Comparison of ENCODE assay signal across 6 cellular contexts in the genomic region with DNA sequence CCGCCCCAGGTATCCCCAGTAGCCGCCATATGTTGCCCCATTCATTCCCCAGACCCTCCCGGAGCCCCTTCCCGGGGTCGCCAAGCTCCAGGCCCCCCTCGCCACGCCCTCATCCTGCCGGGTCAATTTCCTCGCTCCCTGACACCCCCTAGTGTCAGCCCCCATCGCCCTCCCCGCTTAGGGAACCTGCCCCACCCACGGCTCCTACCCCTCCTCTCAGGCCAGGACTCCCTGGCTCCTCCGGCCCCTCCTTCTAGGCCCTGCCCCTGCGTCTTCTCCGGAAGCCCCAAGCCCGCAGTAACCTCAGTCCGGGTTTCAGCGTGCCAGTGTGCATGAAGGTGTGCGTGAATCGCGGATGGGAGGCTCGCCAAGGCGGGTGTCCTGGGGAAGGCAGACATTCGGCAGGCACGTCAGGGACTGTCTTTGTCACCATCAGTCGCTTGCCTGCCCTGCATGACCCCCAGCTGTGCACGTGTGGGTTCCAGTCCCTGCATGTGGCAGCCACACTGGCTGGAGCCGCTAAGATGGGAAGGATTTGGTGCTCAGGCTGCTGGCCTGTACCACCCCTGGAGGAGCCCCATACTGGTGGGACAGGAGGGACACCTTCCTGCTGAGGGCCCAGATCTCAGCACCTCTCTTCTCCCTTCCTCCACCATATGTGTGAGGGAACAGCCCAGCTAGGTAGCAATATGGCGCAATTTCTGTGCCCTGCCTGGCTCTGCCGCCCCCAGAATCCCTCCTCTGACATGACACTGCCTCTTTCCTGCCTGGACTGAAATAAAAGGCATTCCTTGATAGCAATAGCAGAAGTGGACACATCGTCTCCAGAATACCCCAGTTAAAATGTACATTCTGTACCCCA. TPM values are rescaled to one million over a fixed set of nuclear protein-coding genes. Genes with fewer than 3 reads are reported as not detected.
A peak's percentile ranks its signal among the peaks of the same experiment; 100 is the strongest.
DNase-seq lines count a peak whose midpoint lies in the region; ATAC-seq, FAIRE-seq and TF ChIP-seq lines count a peak whose summit lies in the region.

No MANE protein-coding gene starts in this region.

- peak; percentile 8 for ATAC-seq in HG02943 (IDR thresholded peaks at IDR 0.05; ENCODE audit: low read depth, unreplicated experiment)
- ATAC-seq in HepG2, result peak; percentile 4; the same call in 1 of the 3 replicates

- peak overlapping the region; percentile 53 for H3K27ac Mint-ChIP-seq in activated T-cell treated with anti-CD3 and anti-CD28 coated beads, Interleukin-2, amount 50 U/mL, for 24 hours

- no peaks in the 10 kb centered on the region for H3K27me3 Mint-ChIP-seq in activated T-cell treated with anti-CD3 and anti-CD28 coated beads, Interleukin-2, amount 50 U/mL, for 24 hours

- H3K4me2 ChIP-seq in HepG2 (ENCODE audit: low read depth, low read length), result peak overlapping the region; percentile 81

- H4K20me1 ChIP-seq in HepG2 (ENCODE audit: insufficient read depth, low read length), result no peaks in the 10 kb centered on the region

- TF ChIP-seq RAD21 in HepG2 (CRISPR knock-in tag; IDR thresholded peaks at IDR 0.05), result no peak

- H2AFZ ChIP-seq in HepG2 (ENCODE audit: low read length), result no peak overlapping the region

- H3K4me1 Mint-ChIP-seq in activated T-cell treated with anti-CD3 and anti-CD28 coated beads, Interleukin-2, amount 50 U/mL, for 24 hours (ENCODE audit: low read depth), result peaks cover 12% of the 10 kb centered on the region

- TF ChIP-seq CTCF in HepG2 (CRISPR knock-in tag; IDR thresholded peaks at IDR 0.05), result peak; percentile 44

- DNase-seq in DMS 273 (lab: John Stamatoyannopoulos, UW; ENCODE audit: unreplicated experiment), result peak; percentile 69
- DNase-seq in activated T-cell treated with anti-CD3 and anti-CD28 coated beads, Interleukin-2, amount 50 U/mL, for 24 hours, result no peak
- no peak for DNase-seq in HepG2 (ENCODE audit: low spot score)
- DNase-seq in occipital lobe (lab: John Stamatoyannopoulos, UW), result no peak
- DNase-seq in inferior parietal cortex (ENCODE audit: extremely low spot score), result no peak

- no peak overlapping the region for H3K27ac ChIP-seq in HepG2 (ENCODE audit: extremely low read length, insufficient read depth, low read length)

- in situ Hi-C loops in HepG2 (cut with HindIII; ENCODE audit: extremely low pct_ligation_motif_present, low pct_unique_long_range_greater_than_20kb), result no loop called here

- H3K79me2 ChIP-seq in HepG2 (ENCODE audit: insufficient read depth, low read length), result no peaks in the 10 kb centered on the region

- CTCF ChIA-PET in HepG2 (lab: Yijun Ruan, JAX; ENCODE audit: low intra/inter-chr PET ratio, low total read pairs), result no interaction called here

- TF ChIP-seq EP300 in HepG2 (IDR thresholded peaks at IDR 0.05; ENCODE audit: low read depth in 2 of 2, low read length in 2 of 2) (no peak), HepG2 (CRISPR knock-in tag; IDR thresholded peaks at IDR 0.05; ENCODE audit: borderline replicate concordance) (no peak)

- H3K36me3 ChIP-seq in HepG2 (replicated peaks in 1 of 2; ENCODE audit: control insufficient read depth in 1 of 2, insufficient read depth in 2 of 2, low read length in 2 of 2), result no peaks in the 10 kb centered on the region

- TF ChIP-seq POLR2A in HepG2 (IDR thresholded peaks at IDR 0.05; ENCODE audit: insufficient read depth in 1 of 2, low read depth in 2 of 2, low read length in 2 of 2), result no peak

- 7% methylated on average over 22 of the region's 31 CpGs for WGBS in HepG2 (ENCODE audit: low lambda C conversion rate)

- H3K4me1 ChIP-seq in HepG2 (ENCODE audit: insufficient read depth, low read length), result peaks cover 19% of the 10 kb centered on the region

- no peak for FAIRE-seq in HepG2 (lab: Jason Lieb, UNC)

- peak overlapping the region; percentile 42 to 67 (median 58) for H3K4me3 ChIP-seq in HepG2 (replicated peaks in 1 of 3; ENCODE audit: insufficient read depth in 1 of 3, low read depth in 2 of 3, low read length in 3 of 3)

- no TSS peak for BruUV-seq in HepG2 (replicated peaks; lab: Mats Ljungman, UMichigan)

- POLR2A ChIA-PET in HepG2 (lab: Yijun Ruan, JAX), result no interaction called here

- no peak overlapping the region for H3K9ac ChIP-seq in HepG2 (ENCODE audit: insufficient read depth, low read depth, low read length)

- H3K9me3 Mint-ChIP-seq in activated T-cell treated with anti-CD3 and anti-CD28 coated beads, Interleukin-2, amount 50 U/mL, for 24 hours, result no peaks in the 10 kb centered on the region

- H3K9me3 ChIP-seq in HepG2 (ENCODE audit: low read length), result no peaks in the 10 kb centered on the region

- intact Hi-C loops in HepG2 (cut with micrococcal nuclease; ENCODE audit: unreplicated experiment), result no loop called here

- peaks cover 3 to 52% of the 10 kb centered on the region in 2 experiments for H3K27me3 ChIP-seq in HepG2 (ENCODE audit: control insufficient read depth in 1 of 2, insufficient read depth in 2 of 2, low read length in 2 of 2)

- peak overlapping the region; percentile 74 for H3K4me3 Mint-ChIP-seq in activated T-cell treated with anti-CD3 and anti-CD28 coated beads, Interleukin-2, amount 50 U/mL, for 24 hours

- no peaks in the 10 kb centered on the region for H3K36me3 Mint-ChIP-seq in activated T-cell treated with anti-CD3 and anti-CD28 coated beads, Interleukin-2, amount 50 U/mL, for 24 hours (ENCODE audit: low read depth)

RNA-seq across cellular contexts. Expression of a gene that starts 0.7 kb away (rescaled TPM):
- total RNA-seq in HepG2 (2016; rRNA removed; fragmentation: Illumina TruSeq; extraction: Trizol) (0.09 and 0.15 TPM in 2 replicates), occipital lobe (9.2 TPM)
- 0.20 TPM in 1 of 2 replicates, not detected in the other for total RNA-seq in HepG2 (2016; cell fraction: cytosol; rRNA removed; fragmentation: Illumina TruSeq; extraction: Trizol; ENCODE audit: low read depth)
- 0.01 and 0.15 TPM in 2 replicates for total RNA-seq in HepG2 (2016; cell fraction: insoluble cytoplasmic fraction; rRNA removed; fragmentation: Illumina TruSeq; extraction: Trizol)
- 0.14 and 0.25 TPM in 2 replicates for total RNA-seq in HepG2 (2016; cell fraction: membrane; rRNA removed; fragmentation: Illumina TruSeq; extraction: Trizol)
- total RNA-seq in HepG2 (2016; cell fraction: nucleus; rRNA removed; fragmentation: Illumina TruSeq; extraction: Trizol), result 0.09 and 0.88 TPM in 2 replicates
- 0.07 and 0.32 TPM in 2 replicates for polyA plus RNA-seq in HepG2 (2011; rRNA removed)
- 0.03 and 0.05 TPM in 2 replicates for polyA plus RNA-seq in HepG2 (2011; cell fraction: cytosol; rRNA removed)
- polyA plus RNA-seq in HepG2 (2011; cell fraction: nucleus; rRNA removed), result 0.12 and 0.14 TPM in 2 replicates
- 0.03 and 0.12 TPM in 2 replicates for polyA plus RNA-seq in HepG2 (2012)
- 0.01 and 0.08 TPM in 2 replicates for polyA plus RNA-seq in HepG2 (2016; cell fraction: cytosol; fragmentation: Illumina TruSeq; extraction: Trizol; ENCODE audit: low read depth)
- polyA plus RNA-seq in HepG2 (2016; cell fraction: insoluble cytoplasmic fraction; fragmentation: Illumina TruSeq; extraction: Trizol; ENCODE audit: low read depth), result 0.03 and 0.20 TPM in 2 replicates
- 0.26 and 0.30 TPM in 2 replicates for polyA plus RNA-seq in HepG2 (2016; cell fraction: membrane; fragmentation: Illumina TruSeq; extraction: Trizol; ENCODE audit: low read depth)
- 1.5 and 2.3 TPM in 2 replicates for polyA plus RNA-seq in HepG2 (2016; cell fraction: nucleus; fragmentation: Illumina TruSeq; extraction: Trizol; ENCODE audit: insufficient read depth, low read depth)
- polyA minus RNA-seq in HepG2 (2011; rRNA and poly(A)+ RNA removed; ENCODE audit: low replicate concordance), result 0.40 and 1.0 TPM in 2 replicates
- polyA minus RNA-seq in HepG2 (2011; cell fraction: cytosol; rRNA and poly(A)+ RNA removed), result 0.09 and 0.59 TPM in 2 replicates
- polyA minus RNA-seq in HepG2 (2011; cell fraction: nucleus; rRNA and poly(A)+ RNA removed), result 0.37 and 0.64 TPM in 2 replicates

RNA-seq across cellular contexts. Expression of a gene that starts 7.9 kb away (rescaled TPM):
- total RNA-seq in HepG2 (2016; rRNA removed; fragmentation: Illumina TruSeq; extraction: Trizol) (not detected in 2 replicates), occipital lobe (not detected)
- total RNA-seq in HepG2 (2016; cell fraction: cytosol; rRNA removed; fragmentation: Illumina TruSeq; extraction: Trizol; ENCODE audit: low read depth), result not detected in 2 replicates
- total RNA-seq in HepG2 (2016; cell fraction: insoluble cytoplasmic fraction; rRNA removed; fragmentation: Illumina TruSeq; extraction: Trizol), result not detected in 2 replicates
- not detected in 2 replicates for total RNA-seq in HepG2 (2016; cell fraction: membrane; rRNA removed; fragmentation: Illumina TruSeq; extraction: Trizol)
- not detected in 2 replicates for total RNA-seq in HepG2 (2016; cell fraction: nucleus; rRNA removed; fragmentation: Illumina TruSeq; extraction: Trizol)
- polyA plus RNA-seq in HepG2 (2011; rRNA removed), result not detected in 2 replicates
- polyA plus RNA-seq in HepG2 (2011; cell fraction: cytosol; rRNA removed), result not detected in 2 replicates
- not detected in 2 replicates for polyA plus RNA-seq in HepG2 (2011; cell fraction: nucleus; rRNA removed)
- not detected in 2 replicates for polyA plus RNA-seq in HepG2 (2012)
- polyA plus RNA-seq in HepG2 (2016; cell fraction: cytosol; fragmentation: Illumina TruSeq; extraction: Trizol; ENCODE audit: low read depth), result not detected in 2 replicates
- not detected in 2 replicates for polyA plus RNA-seq in HepG2 (2016; cell fraction: insoluble cytoplasmic fraction; fragmentation: Illumina TruSeq; extraction: Trizol; ENCODE audit: low read depth)
- polyA plus RNA-seq in HepG2 (2016; cell fraction: membrane; fragmentation: Illumina TruSeq; extraction: Trizol; ENCODE audit: low read depth), result not detected in 2 replicates
- polyA plus RNA-seq in HepG2 (2016; cell fraction: nucleus; fragmentation: Illumina TruSeq; extraction: Trizol; ENCODE audit: insufficient read depth, low read depth), result not detected in 2 replicates
- polyA minus RNA-seq in HepG2 (2011; rRNA and poly(A)+ RNA removed; ENCODE audit: low replicate concordance), result not detected in 2 replicates
- not detected in 2 replicates for polyA minus RNA-seq in HepG2 (2011; cell fraction: cytosol; rRNA and poly(A)+ RNA removed)
- not detected in 2 replicates for polyA minus RNA-seq in HepG2 (2011; cell fraction: nucleus; rRNA and poly(A)+ RNA removed)

RNA-seq across cellular contexts. Expression of a gene that starts 18.0 kb away (rescaled TPM):
- total RNA-seq in HepG2 (2016; rRNA removed; fragmentation: Illumina TruSeq; extraction: Trizol), result 1.0 and 1.6 TPM in 2 replicates
- total RNA-seq in HepG2 (2016; cell fraction: cytosol; rRNA removed; fragmentation: Illumina TruSeq; extraction: Trizol; ENCODE audit: low read depth), result 0.20 and 0.71 TPM in 2 replicates
- total RNA-seq in HepG2 (2016; cell fraction: insoluble cytoplasmic fraction; rRNA removed; fragmentation: Illumina TruSeq; extraction: Trizol), result 0.89 and 1.7 TPM in 2 replicates
- 0.74 and 0.79 TPM in 2 replicates for total RNA-seq in HepG2 (2016; cell fraction: membrane; rRNA removed; fragmentation: Illumina TruSeq; extraction: Trizol)
- total RNA-seq in HepG2 (2016; cell fraction: nucleus; rRNA removed; fragmentation: Illumina TruSeq; extraction: Trizol), result 5.4 and 6.0 TPM in 2 replicates
- polyA plus RNA-seq in HepG2 (2011; rRNA removed), result 0.98 and 1.3 TPM in 2 replicates
- 0.34 and 0.46 TPM in 2 replicates for polyA plus RNA-seq in HepG2 (2011; cell fraction: cytosol; rRNA removed)
- 16.0 and 21.0 TPM in 2 replicates for polyA plus RNA-seq in HepG2 (2011; cell fraction: nucleus; rRNA removed)
- polyA plus RNA-seq in HepG2 (2012), result 1.9 and 2.3 TPM in 2 replicates
- polyA plus RNA-seq in HepG2 (2016; cell fraction: cytosol; fragmentation: Illumina TruSeq; extraction: Trizol; ENCODE audit: low read depth), result 0.20 and 0.31 TPM in 2 replicates
- 0.72 and 1.5 TPM in 2 replicates for polyA plus RNA-seq in HepG2 (2016; cell fraction: insoluble cytoplasmic fraction; fragmentation: Illumina TruSeq; extraction: Trizol; ENCODE audit: low read depth)
- 0.16 and 0.26 TPM in 2 replicates for polyA plus RNA-seq in HepG2 (2016; cell fraction: membrane; fragmentation: Illumina TruSeq; extraction: Trizol; ENCODE audit: low read depth)
- polyA plus RNA-seq in HepG2 (2016; cell fraction: nucleus; fragmentation: Illumina TruSeq; extraction: Trizol; ENCODE audit: insufficient read depth, low read depth), result 10.8 and 14.7 TPM in 2 replicates
- 3.8 and 11.1 TPM in 2 replicates for polyA minus RNA-seq in HepG2 (2011; rRNA and poly(A)+ RNA removed; ENCODE audit: low replicate concordance)
- polyA minus RNA-seq in HepG2 (2011; cell fraction: cytosol; rRNA and poly(A)+ RNA removed), result 0.69 and 2.3 TPM in 2 replicates
- polyA minus RNA-seq in HepG2 (2011; cell fraction: nucleus; rRNA and poly(A)+ RNA removed), result 16.1 and 20.5 TPM in 2 replicates
- 1.6 TPM for total RNA-seq in occipital lobe

RNA-seq across cellular contexts. Expression of a gene that starts 23.8 kb away (rescaled TPM):
- total RNA-seq in HepG2 (2016; rRNA removed; fragmentation: Illumina TruSeq; extraction: Trizol) (62.3 and 82.1 TPM in 2 replicates), occipital lobe (17.8 TPM)
- total RNA-seq in HepG2 (2016; cell fraction: cytosol; rRNA removed; fragmentation: Illumina TruSeq; extraction: Trizol; ENCODE audit: low read depth), result 28.6 and 31.3 TPM in 2 replicates
- total RNA-seq in HepG2 (2016; cell fraction: insoluble cytoplasmic fraction; rRNA removed; fragmentation: Illumina TruSeq; extraction: Trizol), result 60.3 and 80.7 TPM in 2 replicates
- 43.2 and 48.2 TPM in 2 replicates for total RNA-seq in HepG2 (2016; cell fraction: membrane; rRNA removed; fragmentation: Illumina TruSeq; extraction: Trizol)
- total RNA-seq in HepG2 (2016; cell fraction: nucleus; rRNA removed; fragmentation: Illumina TruSeq; extraction: Trizol), result 31.0 and 33.7 TPM in 2 replicates
- polyA plus RNA-seq in HepG2 (2011; rRNA removed), result 12.9 and 20.3 TPM in 2 replicates
- 11.9 and 12.5 TPM in 2 replicates for polyA plus RNA-seq in HepG2 (2011; cell fraction: cytosol; rRNA removed)
- polyA plus RNA-seq in HepG2 (2011; cell fraction: nucleus; rRNA removed), result 10.3 and 10.6 TPM in 2 replicates
- 13.8 and 21.5 TPM in 2 replicates for polyA plus RNA-seq in HepG2 (2012)
- 15.1 and 18.4 TPM in 2 replicates for polyA plus RNA-seq in HepG2 (2016; cell fraction: cytosol; fragmentation: Illumina TruSeq; extraction: Trizol; ENCODE audit: low read depth)
- polyA plus RNA-seq in HepG2 (2016; cell fraction: insoluble cytoplasmic fraction; fragmentation: Illumina TruSeq; extraction: Trizol; ENCODE audit: low read depth), result 70.7 and 72.8 TPM in 2 replicates
- 25.7 and 26.6 TPM in 2 replicates for polyA plus RNA-seq in HepG2 (2016; cell fraction: membrane; fragmentation: Illumina TruSeq; extraction: Trizol; ENCODE audit: low read depth)
- 48.7 and 55.8 TPM in 2 replicates for polyA plus RNA-seq in HepG2 (2016; cell fraction: nucleus; fragmentation: Illumina TruSeq; extraction: Trizol; ENCODE audit: insufficient read depth, low read depth)
- polyA minus RNA-seq in HepG2 (2011; rRNA and poly(A)+ RNA removed; ENCODE audit: low replicate concordance), result 9.8 and 86.6 TPM in 2 replicates
- polyA minus RNA-seq in HepG2 (2011; cell fraction: cytosol; rRNA and poly(A)+ RNA removed), result 9.2 and 11.1 TPM in 2 replicates
- 17.2 and 23.4 TPM in 2 replicates for polyA minus RNA-seq in HepG2 (2011; cell fraction: nucleus; rRNA and poly(A)+ RNA removed)

RNA-seq across cellular contexts. Expression of a gene that starts 35.2 kb away (rescaled TPM):
- total RNA-seq in HepG2 (2016; rRNA removed; fragmentation: Illumina TruSeq; extraction: Trizol), result 6.5 and 8.1 TPM in 2 replicates
- 2.3 and 2.5 TPM in 2 replicates for total RNA-seq in HepG2 (2016; cell fraction: cytosol; rRNA removed; fragmentation: Illumina TruSeq; extraction: Trizol; ENCODE audit: low read depth)
- 6.7 and 7.0 TPM in 2 replicates for total RNA-seq in HepG2 (2016; cell fraction: insoluble cytoplasmic fraction; rRNA removed; fragmentation: Illumina TruSeq; extraction: Trizol)
- 8.8 and 9.5 TPM in 2 replicates for total RNA-seq in HepG2 (2016; cell fraction: membrane; rRNA removed; fragmentation: Illumina TruSeq; extraction: Trizol)
- 5.3 and 7.0 TPM in 2 replicates for total RNA-seq in HepG2 (2016; cell fraction: nucleus; rRNA removed; fragmentation: Illumina TruSeq; extraction: Trizol)
- polyA plus RNA-seq in HepG2 (2011; rRNA removed), result 5.4 and 5.5 TPM in 2 replicates
- 2.7 and 3.4 TPM in 2 replicates for polyA plus RNA-seq in HepG2 (2011; cell fraction: cytosol; rRNA removed)
- 2.2 and 2.7 TPM in 2 replicates for polyA plus RNA-seq in HepG2 (2011; cell fraction: nucleus; rRNA removed)
- polyA plus RNA-seq in HepG2 (2012), result 4.1 and 4.6 TPM in 2 replicates
- 1.7 and 3.1 TPM in 2 replicates for polyA plus RNA-seq in HepG2 (2016; cell fraction: cytosol; fragmentation: Illumina TruSeq; extraction: Trizol; ENCODE audit: low read depth)
- 6.6 and 7.4 TPM in 2 replicates for polyA plus RNA-seq in HepG2 (2016; cell fraction: insoluble cytoplasmic fraction; fragmentation: Illumina TruSeq; extraction: Trizol; ENCODE audit: low read depth)
- polyA plus RNA-seq in HepG2 (2016; cell fraction: membrane; fragmentation: Illumina TruSeq; extraction: Trizol; ENCODE audit: low read depth), result 5.0 and 6.1 TPM in 2 replicates
- polyA plus RNA-seq in HepG2 (2016; cell fraction: nucleus; fragmentation: Illumina TruSeq; extraction: Trizol; ENCODE audit: insufficient read depth, low read depth), result 5.7 and 8.4 TPM in 2 replicates
- polyA minus RNA-seq in HepG2 (2011; rRNA and poly(A)+ RNA removed; ENCODE audit: low replicate concordance), result 3.4 and 5.5 TPM in 2 replicates
- 4.6 and 5.2 TPM in 2 replicates for polyA minus RNA-seq in HepG2 (2011; cell fraction: cytosol; rRNA and poly(A)+ RNA removed)
- 2.2 and 4.2 TPM in 2 replicates for polyA minus RNA-seq in HepG2 (2011; cell fraction: nucleus; rRNA and poly(A)+ RNA removed)
- total RNA-seq in occipital lobe, result 14.8 TPM
